In genomic region chr1:223175032-223175431, GRCh38 we compare ENCODE assay signal across 12 cellular contexts. TPM values are rescaled to one million over a fixed set of nuclear protein-coding genes. Genes with fewer than 3 reads are reported as not detected.
A peak's percentile ranks its signal among the peaks of the same experiment; 100 is the strongest.
DNase-seq lines count a peak whose midpoint lies in the region; ATAC-seq, FAIRE-seq and TF ChIP-seq lines count a peak whose summit lies in the region.
"Had no signal": no experiment of that assay in that cellular context is flagged by ENCODE, and none has a peak within 500 bp of the region (broad histone marks: within the 10 kb centered on the region; RNA-seq: fewer than 3 reads in every experiment).

No MANE protein-coding gene starts in this region.

- no peak for DNase-seq in CD14-positive monocyte (ENCODE audit: low spot score)
- DNase-seq in LHCN-M2 (ENCODE audit: low read depth) = peak; percentile 38
- DNase-seq in bronchial epithelial cell (ENCODE audit: low read depth) = peak; percentile 24
- DNase-seq in T-helper 17 cell = no peak
- no peak for DNase-seq in lower leg skin (ENCODE audit: low spot score in 2 of 2)
- DNase-seq: central memory CD4-positive, alpha-beta T cell; GDM1; RPMI8226 had no signal

- FAIRE-seq in bronchial epithelial cell (lab: Jason Lieb, UNC) = no peak

- peaks cover 55% of the 10 kb centered on the region for H3K4me1 Mint-ChIP-seq in CD14-positive monocyte
- H3K4me1 Mint-ChIP-seq in T-helper 17 cell = peaks cover 9% of the 10 kb centered on the region
- no peaks in the 10 kb centered on the region for H3K4me1 Mint-ChIP-seq in stimulated activated memory B cell treated with anti-CD40 and anti-IgM and Interleukin-4, amounts not matched to agents 10 μg/mL and 1 μg/mL and 100 μg/mL, for 72 hours
- H3K4me1 Mint-ChIP-seq: stimulated activated effector memory CD8-positive, alpha-beta T cell treated with anti-CD3 and anti-CD28 coated beads, Interleukin-12 subunit alpha, Interleukin-12 subunit beta, amount 100 ng/mL, for 72 hours had no signal

- H3K9me3 ChIP-seq in muscle layer of duodenum (ENCODE audit: control insufficient read depth in 1 of 2, low read length in 2 of 2) (no peaks in the 10 kb centered on the region), T-helper 17 cell (ENCODE audit: control insufficient read depth, low read length, poor library complexity, severe bottlenecking) (no peaks in the 10 kb centered on the region)

- peaks cover 0 to 8% (median 3%) of the 10 kb centered on the region in 7 donors for H3K9me3 Mint-ChIP-seq in CD14-positive monocyte
- H3K9me3 Mint-ChIP-seq in stimulated activated memory B cell treated with anti-CD40 and anti-IgM and Interleukin-4, amounts not matched to agents 10 μg/mL and 1 μg/mL and 100 μg/mL, for 72 hours = no peaks in the 10 kb centered on the region
- H3K9me3 Mint-ChIP-seq: stimulated activated effector memory CD8-positive, alpha-beta T cell treated with anti-CD3 and anti-CD28 coated beads, Interleukin-12 subunit alpha, Interleukin-12 subunit beta, amount 100 ng/mL, for 72 hours had no signal

- no peak overlapping the region for H3K4me3 ChIP-seq in bronchial epithelial cell (ENCODE audit: low read depth, low read length)
- H3K4me3 ChIP-seq in muscle layer of duodenum (ENCODE audit: low read depth in 1 of 2, low read length in 2 of 2) = no peak overlapping the region
- H3K4me3 ChIP-seq in lower leg skin (ENCODE audit: low read depth, poor library complexity, severe bottlenecking) = no peak overlapping the region

- peak overlapping the region; percentile 16 for H3K27ac ChIP-seq in muscle layer of duodenum (ENCODE audit: low read length)

- no peak for TF ChIP-seq POLR2A in lower leg skin (IDR thresholded peaks at IDR 0.05)

- TF ChIP-seq CTCF in CD14-positive monocyte (IDR thresholded peaks at IDR 0.05) (peak; percentile 21), bronchial epithelial cell (IDR thresholded peaks at IDR 0.05; ENCODE audit: insufficient read depth, low read length, severe bottlenecking) (peak; percentile 45), lower leg skin (IDR thresholded peaks at IDR 0.05) (no peak)

- ATAC-seq in T-helper 17 cell (no peak), HG02840 (IDR thresholded peaks at IDR 0.05; ENCODE audit: low FRiP score, unreplicated experiment) (no peak)
- no peak for ATAC-seq in stimulated activated memory B cell treated with anti-CD40 and anti-IgM and Interleukin-4, amounts not matched to agents 10 μg/mL and 1 μg/mL and 100 μg/mL, for 72 hours
- ATAC-seq: stimulated activated effector memory CD8-positive, alpha-beta T cell treated with anti-CD3 and anti-CD28 coated beads, Interleukin-12 subunit alpha, Interleukin-12 subunit beta, amount 100 ng/mL, for 72 hours had no signal

- H3K27me3 ChIP-seq in bronchial epithelial cell (ENCODE audit: control insufficient read depth, insufficient read depth, low read length) = no peaks in the 10 kb centered on the region
- no peaks in the 10 kb centered on the region for H3K27me3 ChIP-seq in muscle layer of duodenum (ENCODE audit: low read depth, low read length)

- peaks cover 0 to 1% (median 0%) of the 10 kb centered on the region in 3 donors for H3K27me3 Mint-ChIP-seq in CD14-positive monocyte (ENCODE audit: low read depth in 3 of 3)
- H3K27me3 Mint-ChIP-seq in T-helper 17 cell = no peaks in the 10 kb centered on the region
- H3K27me3 Mint-ChIP-seq in stimulated activated memory B cell treated with anti-CD40 and anti-IgM and Interleukin-4, amounts not matched to agents 10 μg/mL and 1 μg/mL and 100 μg/mL, for 72 hours = peaks cover 33% of the 10 kb centered on the region

- intact Hi-C loops in CD14-positive monocyte (cut with micrococcal nuclease) (loop anchor here in 1 of 2 donors (5.0 kb wide), 1 partner anchor 33 kb away; the partner anchor contains the start of gene TLR5), lower leg skin (cut with DNase I; ENCODE audit: low total_unique reads) (no loop called here)

- H3K27ac Mint-ChIP-seq in CD14-positive monocyte (peak overlapping the region; percentile 94 to 99 (median 97)), T-helper 17 cell (no peak overlapping the region)
- H3K27ac Mint-ChIP-seq in stimulated activated memory B cell treated with anti-CD40 and anti-IgM and Interleukin-4, amounts not matched to agents 10 μg/mL and 1 μg/mL and 100 μg/mL, for 72 hours = no peak overlapping the region
- H3K27ac Mint-ChIP-seq: stimulated activated effector memory CD8-positive, alpha-beta T cell treated with anti-CD3 and anti-CD28 coated beads, Interleukin-12 subunit alpha, Interleukin-12 subunit beta, amount 100 ng/mL, for 72 hours had no signal

- WGBS in lower leg skin, 2 donors = 70 to 76% methylated on average over 4 of the region's 4 CpGs

- H3K4me3 Mint-ChIP-seq in CD14-positive monocyte = peak overlapping the region in 1 of 2 donors; percentile 88
- H3K4me3 Mint-ChIP-seq in T-helper 17 cell = no peak overlapping the region
- no peak overlapping the region for H3K4me3 Mint-ChIP-seq in stimulated activated memory B cell treated with anti-CD40 and anti-IgM and Interleukin-4, amounts not matched to agents 10 μg/mL and 1 μg/mL and 100 μg/mL, for 72 hours
- H3K4me3 Mint-ChIP-seq: stimulated activated effector memory CD8-positive, alpha-beta T cell treated with anti-CD3 and anti-CD28 coated beads, Interleukin-12 subunit alpha, Interleukin-12 subunit beta, amount 100 ng/mL, for 72 hours had no signal

- H3K36me3 Mint-ChIP-seq in CD14-positive monocyte (peaks cover 0 to 5% of the 10 kb centered on the region in 2 donors), T-helper 17 cell (ENCODE audit: low read depth) (peaks cover 2% of the 10 kb centered on the region)
- no peaks in the 10 kb centered on the region for H3K36me3 Mint-ChIP-seq in stimulated activated memory B cell treated with anti-CD40 and anti-IgM and Interleukin-4, amounts not matched to agents 10 μg/mL and 1 μg/mL and 100 μg/mL, for 72 hours
- H3K36me3 Mint-ChIP-seq: stimulated activated effector memory CD8-positive, alpha-beta T cell treated with anti-CD3 and anti-CD28 coated beads, Interleukin-12 subunit alpha, Interleukin-12 subunit beta, amount 100 ng/mL, for 72 hours had no signal

- H3K36me3 ChIP-seq in bronchial epithelial cell (ENCODE audit: control insufficient read depth, insufficient read depth, low read length) (no peaks in the 10 kb centered on the region), muscle layer of duodenum (ENCODE audit: control insufficient read depth in 1 of 2, insufficient read depth in 2 of 2, low read length in 2 of 2) (no peaks in the 10 kb centered on the region)

- H3K4me1 ChIP-seq in muscle layer of duodenum (ENCODE audit: control insufficient read depth in 1 of 2, insufficient read depth in 2 of 2, low read length in 2 of 2) = peaks cover 0 to 7% of the 10 kb centered on the region in 2 donors

RNA-seq across cellular contexts. Expression of gene TLR5, which starts 32.0 kb away (rescaled TPM):
- polyA plus RNA-seq in CD14-positive monocyte = 10 to 100 TPM; 45.7 to 58.0 TPM
- 0.11 and 0.13 TPM in 2 replicates for total RNA-seq in LHCN-M2 (2014; rRNA removed)
- polyA plus RNA-seq in LHCN-M2 (2012) = 0.26 TPM
- 0.79 and 2.2 TPM in 2 replicates for total RNA-seq in bronchial epithelial cell
- total RNA-seq in T-helper 17 cell = 1 to 10 TPM; 2.6 to 2.8 TPM
- total RNA-seq in lower leg skin = 10 to 100 TPM in 1 of 4 donors, 1 to 10 TPM in 3; 1.6 to 16.8 (median 5.7) TPM

Comparison
In these comparisons a context has a peak if more than half of its experiments do, and no peak if none do; other contexts are left out.
1. DNase-seq: peak in LHCN-M2 (single experiment) and bronchial epithelial cell (single experiment); none in CD14-positive monocyte (single experiment), T-helper 17 cell (0 of 3) and lower leg skin (0 of 2).
2. H3K27ac Mint-ChIP-seq: peak in CD14-positive monocyte (7 of 7); none in T-helper 17 cell (single experiment) and stimulated activated memory B cell treated with anti-CD40 and anti-IgM and Interleukin-4, amounts not matched to agents 10 μg/mL and 1 μg/mL and 100 μg/mL, for 72 hours (single experiment).
3. CTCF ChIP-seq: peak in CD14-positive monocyte (single experiment) and bronchial epithelial cell (single experiment); none in lower leg skin (0 of 3).